ENCODE assay signal across 8 cellular contexts in the genomic region with DNA sequence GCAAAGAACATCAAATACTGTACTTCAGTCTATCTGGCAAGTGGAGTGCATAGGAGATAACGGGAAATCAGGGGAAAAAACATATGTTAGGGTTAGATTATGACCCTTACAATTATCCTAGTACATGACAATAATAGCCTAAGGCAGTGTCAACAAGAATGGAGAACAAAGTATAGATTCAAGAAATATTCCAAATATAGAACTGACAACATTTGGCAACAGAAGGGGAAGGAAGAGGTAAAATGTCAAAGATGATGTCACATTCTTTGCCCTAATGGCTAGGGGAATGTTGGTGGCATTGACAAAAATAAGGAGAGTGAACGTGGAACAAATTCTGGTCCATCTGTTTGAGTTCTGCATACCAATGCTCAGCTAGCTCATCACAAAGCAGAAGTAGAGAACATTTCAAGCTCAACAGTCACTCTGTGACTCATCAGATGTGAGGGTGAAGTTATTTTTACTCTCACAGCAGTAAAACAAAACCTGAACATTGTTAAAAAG. TPM values are rescaled to one million over a fixed set of nuclear protein-coding genes. Genes with fewer than 3 reads are reported as not detected.
DNase-seq lines count a peak whose midpoint lies in the region; ATAC-seq and TF ChIP-seq lines count a peak whose summit lies in the region.

No MANE protein-coding gene starts in this region.

- no peaks in the 10 kb centered on the region for H3K27me3 ChIP-seq in colonic mucosa

- H3K9ac ChIP-seq in colonic mucosa (ENCODE audit: low read depth in 2 of 2, low read length in 2 of 2): no peak overlapping the region

- H3K27ac Mint-ChIP-seq in stimulated activated naive CD8-positive, alpha-beta T cell treated with anti-CD3 and anti-CD28 coated beads, Interleukin-15, Interleukin-2, amounts not matched to agents 100 ng/mL and 50 ng/mL, for 24 hours: peak overlapping the region; percentile 100

- TF ChIP-seq CTCF in colonic mucosa (IDR thresholded peaks at IDR 0.05): no peak

- H3K36me3 Mint-ChIP-seq in stimulated activated naive CD8-positive, alpha-beta T cell treated with anti-CD3 and anti-CD28 coated beads, Interleukin-15, Interleukin-2, amounts not matched to agents 100 ng/mL and 50 ng/mL, for 24 hours (ENCODE audit: low read depth): peaks cover 20% of the 10 kb centered on the region

- intact Hi-C loops in colonic mucosa (cut with DNase I): no loop called here

- H3K4me3 Mint-ChIP-seq in stimulated activated naive CD8-positive, alpha-beta T cell treated with anti-CD3 and anti-CD28 coated beads, Interleukin-15, Interleukin-2, amounts not matched to agents 100 ng/mL and 50 ng/mL, for 24 hours: peak overlapping the region; percentile 72

- no peaks in the 10 kb centered on the region for H3K36me3 ChIP-seq in colonic mucosa

- peaks cover 13% of the 10 kb centered on the region for H3K9me3 Mint-ChIP-seq in stimulated activated naive CD8-positive, alpha-beta T cell treated with anti-CD3 and anti-CD28 coated beads, Interleukin-15, Interleukin-2, amounts not matched to agents 100 ng/mL and 50 ng/mL, for 24 hours

- peaks cover 70% of the 10 kb centered on the region for H3K4me1 Mint-ChIP-seq in stimulated activated naive CD8-positive, alpha-beta T cell treated with anti-CD3 and anti-CD28 coated beads, Interleukin-15, Interleukin-2, amounts not matched to agents 100 ng/mL and 50 ng/mL, for 24 hours (ENCODE audit: low read depth)

- TF ChIP-seq POLR2A in erythroblast (IDR thresholded peaks at IDR 0.05; ENCODE audit: low read length): no peak

- no peaks in the 10 kb centered on the region for H3K9me3 ChIP-seq in colonic mucosa

- no peak overlapping the region for H3K27ac ChIP-seq in colonic mucosa

- ATAC-seq in GM18502 (IDR thresholded peaks at IDR 0.05; ENCODE audit: poor library complexity, unreplicated experiment) (peak; percentile 86), HG02623 (IDR thresholded peaks at IDR 0.05; ENCODE audit: unreplicated experiment) (peak; percentile 79)

- H3K4me3 ChIP-seq in colonic mucosa: no peak overlapping the region

- H3K27me3 Mint-ChIP-seq in stimulated activated naive CD8-positive, alpha-beta T cell treated with anti-CD3 and anti-CD28 coated beads, Interleukin-15, Interleukin-2, amounts not matched to agents 100 ng/mL and 50 ng/mL, for 24 hours: peaks cover 3% of the 10 kb centered on the region

- H3K4me1 ChIP-seq in colonic mucosa: no peaks in the 10 kb centered on the region

- DNase-seq in NOMO-1 treated with dmso at 0.1 percent for 144 hours (lab: John Stamatoyannopoulos, UW; ENCODE audit: unreplicated experiment) (peak; percentile 51), erythroblast (lab: John Stamatoyannopoulos, UW) (peak; percentile 11 to 49), activated gamma-delta T cell treated with Interleukin-2 at 50 U/mL for 16 hours (no peak), colonic mucosa (no peak), NCI-H146 (lab: John Stamatoyannopoulos, UW) (no peak)

RNA-seq across cellular contexts. Expression of a gene that starts 15.5 kb away (rescaled TPM):
- 1 to 10 TPM; 2.7 to 3.0 TPM for total RNA-seq in colonic mucosa

RNA-seq across cellular contexts. Expression of a gene that starts 47.4 kb away (rescaled TPM):
- 10 to 100 TPM; 35.6 to 55.7 TPM for total RNA-seq in colonic mucosa

Comparison
In these comparisons a context has a peak if more than half of its experiments do, and no peak if none do; other contexts are left out.
1. DNase-seq: peak in NOMO-1 treated with dmso at 0.1 percent for 144 hours (single experiment) and erythroblast (2 of 2); none in activated gamma-delta T cell treated with Interleukin-2 at 50 U/mL for 16 hours (single experiment), colonic mucosa (single experiment) and NCI-H146 (single experiment).